Comparison of ENCODE assay signal across 10 cellular contexts in the genomic region with DNA sequence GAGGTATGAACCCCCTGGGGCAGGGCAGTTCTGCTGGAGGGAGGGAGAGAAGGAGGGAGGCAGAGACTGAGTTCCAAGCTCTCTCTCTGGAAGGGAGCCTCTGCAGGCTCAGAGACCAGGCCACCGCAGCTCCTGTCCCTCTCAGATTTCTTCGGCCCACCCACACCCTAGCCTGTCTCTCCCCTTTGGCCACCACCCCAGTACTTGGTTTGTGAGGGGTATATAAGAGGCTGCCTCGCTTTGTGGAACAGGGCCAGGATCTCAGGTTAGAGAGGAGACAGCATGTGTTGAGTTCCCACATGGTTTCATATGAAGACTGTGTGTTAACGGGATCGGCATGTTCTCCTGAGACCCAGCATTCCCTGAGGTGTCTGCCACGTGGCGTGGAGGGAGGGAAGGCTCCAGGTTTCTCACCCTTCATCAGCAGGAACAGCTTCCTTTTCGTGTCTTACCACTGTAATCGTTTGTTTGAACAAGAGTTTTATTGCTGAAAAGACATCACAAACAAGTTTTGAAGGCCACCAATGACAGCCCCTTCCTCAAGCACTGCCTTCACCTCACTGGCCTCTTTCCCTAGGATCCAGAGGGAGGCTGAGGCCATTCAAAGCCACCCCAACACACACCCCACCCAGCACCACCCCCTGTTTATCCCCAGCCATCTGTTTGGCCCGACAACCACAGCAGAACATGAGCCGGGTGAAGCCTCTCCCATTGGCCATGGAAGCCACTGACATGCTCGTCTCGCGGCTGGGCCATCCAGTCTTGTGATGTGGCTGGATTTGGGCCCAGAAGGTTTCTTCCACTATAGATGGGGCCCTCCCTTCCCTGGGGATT. TPM values are rescaled to one million over a fixed set of nuclear protein-coding genes. Genes with fewer than 3 reads are reported as not detected.
DNase-seq lines count a peak whose midpoint lies in the region; ATAC-seq, FAIRE-seq and TF ChIP-seq lines count a peak whose summit lies in the region.
"Had no signal": no experiment of that assay in that cellular context is flagged by ENCODE, and none has a peak within 500 bp of the region (broad histone marks: within the 10 kb centered on the region; RNA-seq: fewer than 3 reads in every experiment).

No MANE protein-coding gene starts in this region.

- H3K9me3 Mint-ChIP-seq in T-helper 2 cell treated with Interferon-gamma antibody and Interleukin-4, amounts not matched to agents 5 μg/mL and 100 μg/mL, for 36 hours: no peaks in the 10 kb centered on the region
- H3K9me3 Mint-ChIP-seq in activated T-helper 17 cell treated with anti-CD3 and anti-CD28 coated beads, Interleukin-2, amount 50 U/mL, for 72 hours: no peaks in the 10 kb centered on the region
- H3K9me3 Mint-ChIP-seq: naive B cell had no signal

- in situ Hi-C loops in KBM-7 (cut with MboI; ENCODE audit: low pct_unique_long_range_greater_than_20kb, low sequenced_read_pairs): loop anchor here (10.0 kb wide), 1 partner anchor 264 kb away; no protein-coding TSS in a partner anchor

- no peak for TF ChIP-seq EP300 in suprapubic skin (IDR thresholded peaks at IDR 0.05)

- H3K27me3 Mint-ChIP-seq in T-helper 2 cell treated with Interferon-gamma antibody and Interleukin-4, amounts not matched to agents 5 μg/mL and 100 μg/mL, for 36 hours (ENCODE audit: low read depth): no peaks in the 10 kb centered on the region
- H3K27me3 Mint-ChIP-seq in activated T-helper 17 cell treated with anti-CD3 and anti-CD28 coated beads, Interleukin-2, amount 50 U/mL, for 72 hours: no peaks in the 10 kb centered on the region
- H3K27me3 Mint-ChIP-seq: naive B cell had no signal

- no peak overlapping the region for H3K9ac ChIP-seq in kidney (ENCODE audit: low read length in 2 of 2)

- TF ChIP-seq CTCF in kidney (IDR thresholded peaks at IDR 0.05; ENCODE audit: borderline replicate concordance, extremely low read depth, insufficient read depth) (no peak), suprapubic skin (IDR thresholded peaks at IDR 0.05) (no peak)

- 66% methylated on average over 9 of the region's 14 CpGs for WGBS in suprapubic skin

- H3K4me1 ChIP-seq in kidney (ENCODE audit: control insufficient read depth in 1 of 2, insufficient read depth in 1 of 2, low read depth in 1 of 2, low read length in 2 of 2) (peaks cover 12 to 14% of the 10 kb centered on the region in 2 donors), suprapubic skin (peaks cover 68% of the 10 kb centered on the region)

- TF ChIP-seq POLR2A in suprapubic skin (IDR thresholded peaks at IDR 0.05): no peak

- no peak for DNase-seq in T-helper 2 cell treated with Interferon-gamma antibody and Interleukin-4, amounts not matched to agents 5 μg/mL and 100 μg/mL, for 36 hours (ENCODE audit: low spot score)
- DNase-seq in T-helper 2 cell: no peak
- peak; percentile 40 for DNase-seq in kidney
- peak in 1 of 2 donors; percentile 75 for DNase-seq in suprapubic skin (ENCODE audit: low spot score in 2 of 2)
- DNase-seq in KBM-7: no peak
- no peak for DNase-seq in NCI-H2029 (lab: John Stamatoyannopoulos, UW)
- DNase-seq: naive B cell, NCI-H524 treated with DMSO at 0.1 percent for 48 hours had no signal

- peaks cover 54% of the 10 kb centered on the region for H3K4me1 Mint-ChIP-seq in T-helper 2 cell treated with Interferon-gamma antibody and Interleukin-4, amounts not matched to agents 5 μg/mL and 100 μg/mL, for 36 hours (ENCODE audit: low read depth)
- peaks cover 18% of the 10 kb centered on the region for H3K4me1 Mint-ChIP-seq in activated T-helper 17 cell treated with anti-CD3 and anti-CD28 coated beads, Interleukin-2, amount 50 U/mL, for 72 hours

- H3K9me3 ChIP-seq in kidney (ENCODE audit: control insufficient read depth in 1 of 2, low read length in 2 of 2) (no peaks in the 10 kb centered on the region), suprapubic skin (no peaks in the 10 kb centered on the region)

- no peak overlapping the region for H3K27ac ChIP-seq in kidney (ENCODE audit: low read depth in 2 of 2, low read length in 2 of 2)
- peak overlapping the region; percentile 100 for H3K27ac ChIP-seq in suprapubic skin

- intact Hi-C loops in kidney (cut with DNase I): no loop called here

- ATAC-seq in activated T-helper 17 cell treated with anti-CD3 and anti-CD28 coated beads, Interleukin-2, amount 50 U/mL, for 72 hours (replicated peaks): no peak
- ATAC-seq in GM21447 (IDR thresholded peaks at IDR 0.05; ENCODE audit: unreplicated experiment): no peak

- peaks cover 22% of the 10 kb centered on the region for H3K36me3 Mint-ChIP-seq in T-helper 2 cell treated with Interferon-gamma antibody and Interleukin-4, amounts not matched to agents 5 μg/mL and 100 μg/mL, for 36 hours (ENCODE audit: low read depth)
- peaks cover 32% of the 10 kb centered on the region for H3K36me3 Mint-ChIP-seq in activated T-helper 17 cell treated with anti-CD3 and anti-CD28 coated beads, Interleukin-2, amount 50 U/mL, for 72 hours (ENCODE audit: low read depth)
- H3K36me3 Mint-ChIP-seq: naive B cell had no signal

- H3K27me3 ChIP-seq in suprapubic skin: no peaks in the 10 kb centered on the region

- H3K4me3 Mint-ChIP-seq in T-helper 2 cell treated with Interferon-gamma antibody and Interleukin-4, amounts not matched to agents 5 μg/mL and 100 μg/mL, for 36 hours: no peak overlapping the region
- H3K4me3 Mint-ChIP-seq in activated T-helper 17 cell treated with anti-CD3 and anti-CD28 coated beads, Interleukin-2, amount 50 U/mL, for 72 hours: peak overlapping the region; percentile 89

- H3K27ac Mint-ChIP-seq in T-helper 2 cell treated with Interferon-gamma antibody and Interleukin-4, amounts not matched to agents 5 μg/mL and 100 μg/mL, for 36 hours: peak overlapping the region; percentile 49
- H3K27ac Mint-ChIP-seq in activated T-helper 17 cell treated with anti-CD3 and anti-CD28 coated beads, Interleukin-2, amount 50 U/mL, for 72 hours: peak overlapping the region; percentile 70

- H3K4me3 ChIP-seq in kidney (ENCODE audit: low read length in 2 of 2) (no peak overlapping the region), suprapubic skin (no peak overlapping the region)

- no peak for FAIRE-seq in kidney (lab: Jason Lieb, UNC)

- peaks cover 0 to 3% of the 10 kb centered on the region in 2 donors for H3K36me3 ChIP-seq in kidney (ENCODE audit: control insufficient read depth in 1 of 2, insufficient read depth in 2 of 2, low read length in 2 of 2)
- H3K36me3 ChIP-seq in suprapubic skin: no peaks in the 10 kb centered on the region

RNA-seq across cellular contexts. Expression of a gene that starts 9.8 kb away (rescaled TPM):
- total RNA-seq in activated T-helper 17 cell treated with anti-CD3 and anti-CD28 coated beads, Interleukin-2, amount 50 U/mL, for 72 hours: 100 to 1,000 TPM; 217 to 527 TPM
- total RNA-seq in kidney: 147 TPM
- 39.4 TPM for polyA plus RNA-seq in kidney (ENCODE audit: insufficient read depth, low read depth, low replicate concordance)
- total RNA-seq in suprapubic skin: 100 to 1,000 TPM in 1 of 4 donors, 10 to 100 TPM in 3; 63.0 to 154 (median 93.3) TPM
